ENCODE assay signal across 15 cellular contexts in the genomic region with DNA sequence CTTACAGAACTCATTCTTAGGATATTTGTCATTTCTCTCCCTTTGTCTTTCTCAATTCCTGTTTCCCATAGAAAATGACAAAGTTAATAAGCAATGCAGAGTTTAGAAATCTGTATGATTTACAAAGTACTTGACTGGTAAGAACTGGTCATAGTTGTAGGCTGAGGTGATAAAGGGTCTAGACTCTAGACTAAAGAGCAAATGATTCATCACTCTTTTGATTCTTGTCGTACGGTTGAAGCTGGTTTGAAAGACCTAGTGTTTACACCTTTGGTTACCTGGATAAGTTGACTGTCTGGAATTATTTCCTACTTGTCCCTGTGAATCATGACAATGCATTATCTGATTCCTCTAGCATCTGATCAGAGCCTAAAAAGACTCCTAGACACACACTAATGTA. TPM values are rescaled to one million over a fixed set of nuclear protein-coding genes. Genes with fewer than 3 reads are reported as not detected.
A peak's percentile ranks its signal among the peaks of the same experiment; 100 is the strongest.
DNase-seq lines count a peak whose midpoint lies in the region; ATAC-seq and TF ChIP-seq lines count a peak whose summit lies in the region.
"Had no signal": no experiment of that assay in that cellular context is flagged by ENCODE, and none has a peak within 500 bp of the region (broad histone marks: within the 10 kb centered on the region; RNA-seq: fewer than 3 reads in every experiment).

No MANE protein-coding gene starts in this region.

- ATAC-seq in HG03354 (IDR thresholded peaks at IDR 0.05; ENCODE audit: poor library complexity, severe bottlenecking, unreplicated experiment) (peak; percentile 31), HG02623 (IDR thresholded peaks at IDR 0.05; ENCODE audit: unreplicated experiment) (no peak)
- ATAC-seq in stimulated activated naive B cell treated with anti-CD40 and anti-IgM and Interleukin-4, amounts not matched to agents 10 μg/mL and 1 μg/mL and 100 μg/mL, for 72 hours (replicated peaks) = peak; percentile 49 to 51
- no peak for ATAC-seq in activated CD8-positive, alpha-beta memory T cell treated with anti-CD3 and anti-CD28 coated beads, Interleukin-2, amount 10 ng/mL, durations not matched to agents 7 days and 5 days

- no peak for DNase-seq in activated T-cell treated with anti-CD3 and anti-CD28 coated beads, Interleukin-2, amount 50 U/mL, for 24 hours
- no peak for DNase-seq in activated T-cell treated with anti-CD3 and anti-CD28 coated beads, Interleukin-2, amount 50 U/mL, for 48 hours
- DNase-seq in epithelial cell of esophagus (ENCODE audit: low read depth) (peak; percentile 90), progenitor cell of endocrine pancreas (ENCODE audit: low spot score, unreplicated experiment) (no peak)
- DNase-seq in stimulated activated naive B cell treated with anti-CD40 and anti-IgM and Interleukin-4, amounts not matched to agents 10 μg/mL and 1 μg/mL and 100 μg/mL, for 72 hours = no peak
- no peak for DNase-seq in activated CD8-positive, alpha-beta memory T cell treated with anti-CD3 and anti-CD28 coated beads, Interleukin-2, amount 10 ng/mL, durations not matched to agents 7 days and 5 days
- DNase-seq: activated naive CD4-positive, alpha-beta T cell treated with anti-CD3 and anti-CD28 coated beads, Interleukin-2, amount 50 U/mL, for 16 hours; KG1; midbrain; NCI-H146; NCI-H524 treated with DMSO at 0.1 percent for 48 hours; RPMI8226; stimulated activated CD4-positive, alpha-beta T cell treated with anti-CD3 and anti-CD28 coated beads, Interleukin-12 subunit alpha, Interleukin-12 subunit beta, amount 100 ng/mL, for 4 hours had no signal

- no peaks in the 10 kb centered on the region for H3K36me3 Mint-ChIP-seq in activated T-cell treated with anti-CD3 and anti-CD28 coated beads, Interleukin-2, amount 50 U/mL, for 24 hours (ENCODE audit: low read depth)
- no peaks in the 10 kb centered on the region for H3K36me3 Mint-ChIP-seq in stimulated activated naive B cell treated with anti-CD40 and anti-IgM and Interleukin-4, amounts not matched to agents 10 μg/mL and 1 μg/mL and 100 μg/mL, for 72 hours
- peaks cover 2% of the 10 kb centered on the region for H3K36me3 Mint-ChIP-seq in activated CD8-positive, alpha-beta memory T cell treated with anti-CD3 and anti-CD28 coated beads, Interleukin-2, amount 10 ng/mL, durations not matched to agents 7 days and 5 days
- no peaks in the 10 kb centered on the region for H3K36me3 Mint-ChIP-seq in progenitor cell of endocrine pancreas (ENCODE audit: insufficient read depth)

- H3K9me3 Mint-ChIP-seq in activated T-cell treated with anti-CD3 and anti-CD28 coated beads, Interleukin-2, amount 50 U/mL, for 24 hours = no peaks in the 10 kb centered on the region
- H3K9me3 Mint-ChIP-seq in stimulated activated naive B cell treated with anti-CD40 and anti-IgM and Interleukin-4, amounts not matched to agents 10 μg/mL and 1 μg/mL and 100 μg/mL, for 72 hours = peaks cover 0 to 4% of the 10 kb centered on the region in 2 donors
- no peaks in the 10 kb centered on the region for H3K9me3 Mint-ChIP-seq in activated CD8-positive, alpha-beta memory T cell treated with anti-CD3 and anti-CD28 coated beads, Interleukin-2, amount 10 ng/mL, durations not matched to agents 7 days and 5 days (ENCODE audit: low read depth)
- H3K9me3 Mint-ChIP-seq in progenitor cell of endocrine pancreas (ENCODE audit: low read depth) = peaks cover 4% of the 10 kb centered on the region

- CTCF ChIA-PET in activated CD8-positive, alpha-beta memory T cell treated with anti-CD3 and anti-CD28 coated beads, Interleukin-2, amount 10 ng/mL, durations not matched to agents 7 days and 5 days (lab: Charles Lee) = no interaction called here

- no peak overlapping the region for H3K4me3 ChIP-seq in epithelial cell of esophagus (ENCODE audit: low read length)

- peak overlapping the region; percentile 78 for H3K27ac Mint-ChIP-seq in activated T-cell treated with anti-CD3 and anti-CD28 coated beads, Interleukin-2, amount 50 U/mL, for 24 hours
- no peak overlapping the region for H3K27ac Mint-ChIP-seq in stimulated activated naive B cell treated with anti-CD40 and anti-IgM and Interleukin-4, amounts not matched to agents 10 μg/mL and 1 μg/mL and 100 μg/mL, for 72 hours
- no peak overlapping the region for H3K27ac Mint-ChIP-seq in activated CD8-positive, alpha-beta memory T cell treated with anti-CD3 and anti-CD28 coated beads, Interleukin-2, amount 10 ng/mL, durations not matched to agents 7 days and 5 days
- H3K27ac Mint-ChIP-seq in progenitor cell of endocrine pancreas = no peak overlapping the region

- H3K4me1 Mint-ChIP-seq in activated T-cell treated with anti-CD3 and anti-CD28 coated beads, Interleukin-2, amount 50 U/mL, for 24 hours (ENCODE audit: low read depth) = peaks cover 61% of the 10 kb centered on the region
- peaks cover 7 to 15% of the 10 kb centered on the region in 2 donors for H3K4me1 Mint-ChIP-seq in stimulated activated naive B cell treated with anti-CD40 and anti-IgM and Interleukin-4, amounts not matched to agents 10 μg/mL and 1 μg/mL and 100 μg/mL, for 72 hours
- H3K4me1 Mint-ChIP-seq in activated CD8-positive, alpha-beta memory T cell treated with anti-CD3 and anti-CD28 coated beads, Interleukin-2, amount 10 ng/mL, durations not matched to agents 7 days and 5 days = peaks cover 21% of the 10 kb centered on the region
- no peaks in the 10 kb centered on the region for H3K4me1 Mint-ChIP-seq in progenitor cell of endocrine pancreas (ENCODE audit: low read depth)

- TF ChIP-seq CTCF in epithelial cell of esophagus (IDR thresholded peaks at IDR 0.05; ENCODE audit: insufficient read depth, low read depth, low read length, missing control alignments) (no peak), progenitor cell of endocrine pancreas (IDR thresholded peaks at IDR 0.05; ENCODE audit: unreplicated experiment) (no peak)

- no peaks in the 10 kb centered on the region for H3K27me3 Mint-ChIP-seq in activated T-cell treated with anti-CD3 and anti-CD28 coated beads, Interleukin-2, amount 50 U/mL, for 24 hours
- H3K27me3 Mint-ChIP-seq in stimulated activated naive B cell treated with anti-CD40 and anti-IgM and Interleukin-4, amounts not matched to agents 10 μg/mL and 1 μg/mL and 100 μg/mL, for 72 hours = no peaks in the 10 kb centered on the region
- no peaks in the 10 kb centered on the region for H3K27me3 Mint-ChIP-seq in activated CD8-positive, alpha-beta memory T cell treated with anti-CD3 and anti-CD28 coated beads, Interleukin-2, amount 10 ng/mL, durations not matched to agents 7 days and 5 days
- peaks cover 1% of the 10 kb centered on the region for H3K27me3 Mint-ChIP-seq in progenitor cell of endocrine pancreas

- H3K4me3 Mint-ChIP-seq in activated T-cell treated with anti-CD3 and anti-CD28 coated beads, Interleukin-2, amount 50 U/mL, for 24 hours = no peak overlapping the region
- H3K4me3 Mint-ChIP-seq in stimulated activated naive B cell treated with anti-CD40 and anti-IgM and Interleukin-4, amounts not matched to agents 10 μg/mL and 1 μg/mL and 100 μg/mL, for 72 hours = no peak overlapping the region
- no peak overlapping the region for H3K4me3 Mint-ChIP-seq in activated CD8-positive, alpha-beta memory T cell treated with anti-CD3 and anti-CD28 coated beads, Interleukin-2, amount 10 ng/mL, durations not matched to agents 7 days and 5 days
- H3K4me3 Mint-ChIP-seq in progenitor cell of endocrine pancreas (ENCODE audit: low read depth) = no peak overlapping the region

RNA-seq across cellular contexts. Expression of gene TP63, which starts 58.9 kb away (rescaled TPM):
- total RNA-seq in activated CD8-positive, alpha-beta memory T cell treated with anti-CD3 and anti-CD28 coated beads, Interleukin-2, amount 10 ng/mL, durations not matched to agents 7 days and 5 days = 1 to 10 TPM in 1 of 2 experiments, under 1 TPM in 1; 0.58 to 1.1 TPM
- 0.72 and 1.6 TPM in 2 replicates for total RNA-seq in progenitor cell of endocrine pancreas

Comparison
In these comparisons a context has a peak if more than half of its experiments do, and no peak if none do; other contexts are left out.
1. ATAC-seq: peak in HG03354 (single experiment) and stimulated activated naive B cell treated with anti-CD40 and anti-IgM and Interleukin-4, amounts not matched to agents 10 μg/mL and 1 μg/mL and 100 μg/mL, for 72 hours (2 of 2); none in activated CD8-positive, alpha-beta memory T cell treated with anti-CD3 and anti-CD28 coated beads, Interleukin-2, amount 10 ng/mL, durations not matched to agents 7 days and 5 days (single experiment) and HG02623 (single experiment).